In genomic region chr7:156861212-156861611, GRCh38 we compare ENCODE assay signal across 37 cellular contexts.
"Had no signal": no experiment of that assay in that cellular context is flagged by ENCODE, and none has a peak within 500 bp of the region (broad histone marks: within the 10 kb centered on the region; RNA-seq: fewer than 3 reads in every experiment).

No MANE protein-coding gene starts in this region.

- H3K4me1 ChIP-seq: ascending aorta, body of pancreas, breast epithelium had no signal

- H3K27ac Mint-ChIP-seq: activated naive CD4-positive, alpha-beta T cell treated with anti-CD3 and anti-CD28 coated beads for 36 hours; activated naive CD4-positive, alpha-beta T cell treated with anti-CD3 and anti-CD28 coated beads, Interleukin-2, amount 10 ng/mL, durations not matched to agents 7 days and 5 days; activated naive CD4-positive, alpha-beta T cell treated with anti-CD3 and anti-CD28 coated beads, Interleukin-2, amount 50 U/mL, for 24 hours; activated naive CD8-positive, alpha-beta T cell; activated naive CD8-positive, alpha-beta T cell treated with anti-CD3 and anti-CD28 coated beads for 36 hours; activated naive CD8-positive, alpha-beta T cell treated with anti-CD3 and anti-CD28 coated beads, Interleukin-2, amount 10 ng/mL, durations not matched to agents 7 days and 5 days; activated naive CD8-positive, alpha-beta T cell treated with anti-CD3 and anti-CD28 coated beads, Interleukin-2, amount 50 U/mL, for 24 hours; activated T-cell treated with anti-CD3 and anti-CD28 coated beads, Interleukin-2, amount 50 U/mL, for 24 hours; activated T-cell treated with anti-CD3 and anti-CD28 coated beads, Interleukin-2, amount 50 U/mL, for 72 hours; activated T-helper 1 cell treated with anti-CD3 and anti-CD28 coated beads, Interleukin-12 subunit alpha, Interleukin-12 subunit beta, Interleukin-2, Interleukin-4 antibody, amounts not matched to agents 30 ng/mL and 10 ng/mL and 1 ng/mL, durations not matched to agents 14 hours and 24 hours and 36 hours; activated T-helper 17 cell treated with anti-CD3 and anti-CD28 coated beads, Interleukin-2, amount 50 U/mL, for 72 hours; brain had no signal

- H3K4me3 ChIP-seq: adrenal gland, ascending aorta, body of pancreas, breast epithelium, cardiac muscle cell had no signal

- H3K27ac ChIP-seq: adrenal gland, ascending aorta, body of pancreas, brain microvascular endothelial cell, breast epithelium, cardiac muscle cell had no signal

- H3K27me3 ChIP-seq: adrenal gland, ascending aorta, body of pancreas, brain microvascular endothelial cell, breast epithelium, cardiac muscle cell had no signal

- H3K27me3 Mint-ChIP-seq: activated naive CD4-positive, alpha-beta T cell treated with anti-CD3 and anti-CD28 coated beads, Interleukin-2, amount 10 ng/mL, durations not matched to agents 7 days and 5 days; activated naive CD4-positive, alpha-beta T cell treated with anti-CD3 and anti-CD28 coated beads, Interleukin-2, amount 50 U/mL, for 24 hours; activated naive CD8-positive, alpha-beta T cell; activated naive CD8-positive, alpha-beta T cell treated with anti-CD3 and anti-CD28 coated beads for 36 hours; activated naive CD8-positive, alpha-beta T cell treated with anti-CD3 and anti-CD28 coated beads, Interleukin-2, amount 10 ng/mL, durations not matched to agents 7 days and 5 days; activated naive CD8-positive, alpha-beta T cell treated with anti-CD3 and anti-CD28 coated beads, Interleukin-2, amount 50 U/mL, for 24 hours; activated T-cell treated with anti-CD3 and anti-CD28 coated beads, Interleukin-2, amount 50 U/mL, for 24 hours; activated T-helper 17 cell treated with anti-CD3 and anti-CD28 coated beads, Interleukin-2, amount 50 U/mL, for 72 hours; brain; central memory CD8-positive, alpha-beta T cell had no signal

- H3K4me3 Mint-ChIP-seq: activated naive CD4-positive, alpha-beta T cell treated with anti-CD3 and anti-CD28 coated beads for 36 hours; activated naive CD4-positive, alpha-beta T cell treated with anti-CD3 and anti-CD28 coated beads, Interleukin-2, amount 10 ng/mL, durations not matched to agents 7 days and 5 days; activated naive CD4-positive, alpha-beta T cell treated with anti-CD3 and anti-CD28 coated beads, Interleukin-2, amount 50 U/mL, for 24 hours; activated naive CD8-positive, alpha-beta T cell; activated naive CD8-positive, alpha-beta T cell treated with anti-CD3 and anti-CD28 coated beads for 36 hours; activated naive CD8-positive, alpha-beta T cell treated with anti-CD3 and anti-CD28 coated beads, Interleukin-2, amount 10 ng/mL, durations not matched to agents 7 days and 5 days; activated naive CD8-positive, alpha-beta T cell treated with anti-CD3 and anti-CD28 coated beads, Interleukin-2, amount 50 U/mL, for 24 hours; activated T-cell treated with anti-CD3 and anti-CD28 coated beads, Interleukin-2, amount 50 U/mL, for 24 hours; activated T-cell treated with anti-CD3 and anti-CD28 coated beads, Interleukin-2, amount 50 U/mL, for 4 hours; activated T-cell treated with anti-CD3 and anti-CD28 coated beads, Interleukin-2, amount 50 U/mL, for 72 hours; activated T-helper 1 cell treated with anti-CD3 and anti-CD28 coated beads, Interleukin-12 subunit alpha, Interleukin-12 subunit beta, Interleukin-2, Interleukin-4 antibody, amounts not matched to agents 30 ng/mL and 10 ng/mL and 1 ng/mL, durations not matched to agents 14 hours and 24 hours and 36 hours; activated T-helper 17 cell treated with anti-CD3 and anti-CD28 coated beads, Interleukin-2, amount 50 U/mL, for 72 hours; brain; central memory CD8-positive, alpha-beta T cell had no signal

- H3K4me1 Mint-ChIP-seq: brain had no signal

- ATAC-seq: activated naive CD4-positive, alpha-beta T cell treated with anti-CD3 and anti-CD28 coated beads, Interleukin-2, amount 50 U/mL, for 72 hours; activated naive CD8-positive, alpha-beta T cell treated with anti-CD3 and anti-CD28 coated beads, Interleukin-2, amount 50 U/mL, for 24 hours; activated T-cell treated with anti-CD3 and anti-CD28 coated beads, Interleukin-2, amount 50 U/mL, for 4 hours; activated T-cell treated with anti-CD3 and anti-CD28 coated beads, Interleukin-2, amount 50 U/mL, for 72 hours; activated T-helper 17 cell treated with anti-CD3 and anti-CD28 coated beads, Interleukin-2, amount 50 U/mL, for 72 hours; body of pancreas had no signal

- H3K36me3 ChIP-seq: adrenal gland, brain microvascular endothelial cell, breast epithelium, cardiac muscle cell had no signal

- DNase-seq: activated effector memory CD4-positive, alpha-beta T cell treated with anti-CD3 and anti-CD28 coated beads, Interleukin-2, amount 50 U/mL, for 16 hours; activated effector memory CD4-positive, alpha-beta T cell treated with Interleukin-2 at 50 U/mL for 16 hours; activated gamma-delta T cell; activated gamma-delta T cell treated with Interleukin-2 at 50 U/mL for 16 hours; activated naive CD4-positive, alpha-beta T cell; activated naive CD4-positive, alpha-beta T cell treated with anti-CD3 and anti-CD28 coated beads for 36 hours; activated naive CD4-positive, alpha-beta T cell treated with anti-CD3 and anti-CD28 coated beads, Interleukin-2, amount 10 ng/mL, durations not matched to agents 7 days and 5 days; activated naive CD4-positive, alpha-beta T cell treated with anti-CD3 and anti-CD28 coated beads, Interleukin-2, amount 50 U/mL, for 16 hours; activated naive CD4-positive, alpha-beta T cell treated with Interleukin-2 at 50 U/mL for 16 hours; activated naive CD8-positive, alpha-beta T cell treated with anti-CD3 and anti-CD28 coated beads for 36 hours; activated naive CD8-positive, alpha-beta T cell treated with anti-CD3 and anti-CD28 coated beads, Interleukin-2, amount 10 ng/mL, durations not matched to agents 7 days and 5 days; activated naive CD8-positive, alpha-beta T cell treated with anti-CD3 and anti-CD28 coated beads, Interleukin-2, amount 50 U/mL, for 24 hours; activated T-cell treated with anti-CD3 and anti-CD28 coated beads, Interleukin-2, amount 50 U/mL, for 1 hour; activated T-cell treated with anti-CD3 and anti-CD28 coated beads, Interleukin-2, amount 50 U/mL, for 24 hours; activated T-cell treated with anti-CD3 and anti-CD28 coated beads, Interleukin-2, amount 50 U/mL, for 4 hours; activated T-cell treated with anti-CD3 and anti-CD28 coated beads, Interleukin-2, amount 50 U/mL, for 48 hours; activated T-cell treated with anti-CD3 and anti-CD28 coated beads, Interleukin-2, amount 50 U/mL, for 72 hours; adrenal gland; amniotic stem cell; amygdala; anterior cingulate cortex; aorta; body of pancreas; brain microvascular endothelial cell; caudate nucleus; central memory CD4-positive, alpha-beta T cell; cerebellar nuclear complex had no signal
